In genomic region chr16:88632587-88632930, GRCh38 we compare ENCODE assay signal across 21 cellular contexts. TPM values are rescaled to one million over a fixed set of nuclear protein-coding genes. Genes with fewer than 3 reads are reported as not detected.
DNase-seq lines count a peak whose midpoint lies in the region; ATAC-seq and TF ChIP-seq lines count a peak whose summit lies in the region.
"Had no signal": no experiment of that assay in that cellular context is flagged by ENCODE, and none has a peak within 500 bp of the region (broad histone marks: within the 10 kb centered on the region; RNA-seq: fewer than 3 reads in every experiment).

No MANE protein-coding gene starts in this region.

- H3K4me3 Mint-ChIP-seq in natural killer cell = peak overlapping the region; percentile 4
- H3K4me3 Mint-ChIP-seq in natural killer cell treated with Interleukin-12 subunit alpha and Interleukin-12 subunit beta and Interleukin-15 and Interleukin-18, amount 100 ng/mL, for 72 hours = no peak overlapping the region
- H3K4me3 Mint-ChIP-seq in T-cell = peak overlapping the region in 2 of 3 donors; percentile 24 to 74
- peak overlapping the region; percentile 71 for H3K4me3 Mint-ChIP-seq in endothelial cell (ENCODE audit: unreplicated experiment)
- peak overlapping the region in 4 of 10 donors; percentile 2 to 40 (median 19) for H3K4me3 Mint-ChIP-seq in naive thymus-derived CD8-positive, alpha-beta T cell
- H3K4me3 Mint-ChIP-seq: CD14-positive monocyte had no signal

- POLR2A ChIA-PET in T-cell (lab: Charles Lee) = no interaction called here
- POLR2A ChIA-PET in naive thymus-derived CD8-positive, alpha-beta T cell (lab: Charles Lee) = interaction anchor here (0.7 to 1.6 kb wide), 5 partner anchors 13 to 73 kb away, joined by 3 to 11 read pairs (median 4); no protein-coding TSS in a partner anchor

- H3K9me3 Mint-ChIP-seq in natural killer cell (peaks cover 0 to 3% of the 10 kb centered on the region in 2 donors), T-cell (no peaks in the 10 kb centered on the region), endothelial cell (ENCODE audit: unreplicated experiment) (no peaks in the 10 kb centered on the region)
- no peaks in the 10 kb centered on the region for H3K9me3 Mint-ChIP-seq in natural killer cell treated with Interleukin-12 subunit alpha and Interleukin-12 subunit beta and Interleukin-15 and Interleukin-18, amount 100 ng/mL, for 72 hours
- H3K9me3 Mint-ChIP-seq in naive thymus-derived CD8-positive, alpha-beta T cell = peaks cover 0 to 2% (median 0%) of the 10 kb centered on the region in 9 donors

- intact Hi-C loops in natural killer cell (cut with micrococcal nuclease) = loop anchor here (10.0 kb wide), 1 partner anchor 58 kb away; the partner anchor contains the start of gene ZC3H18

- TF ChIP-seq CTCF in natural killer cell (IDR thresholded peaks at IDR 0.05) = no peak
- no peak for TF ChIP-seq CTCF in endothelial cell (IDR thresholded peaks at IDR 0.05; ENCODE audit: unreplicated experiment)

- CTCF ChIA-PET in T-cell (lab: Charles Lee) = interaction anchor here (0.6 to 0.7 kb wide), 2 partner anchors 617 to 761 kb away, joined by 4 to 10 read pairs; no protein-coding TSS in a partner anchor

- H3K27ac Mint-ChIP-seq in natural killer cell (peak overlapping the region; percentile 54 to 88), T-cell (peak overlapping the region in 1 of 2 donors; percentile 34), endothelial cell (ENCODE audit: unreplicated experiment) (no peak overlapping the region)
- H3K27ac Mint-ChIP-seq in natural killer cell treated with Interleukin-12 subunit alpha and Interleukin-12 subunit beta and Interleukin-15 and Interleukin-18, amount 100 ng/mL, for 72 hours = no peak overlapping the region
- H3K27ac Mint-ChIP-seq in naive thymus-derived CD8-positive, alpha-beta T cell = peak overlapping the region in 4 of 10 donors; percentile 45 to 58 (median 49)

- peaks cover 0 to 3% of the 10 kb centered on the region in 2 donors for H3K27me3 Mint-ChIP-seq in natural killer cell (ENCODE audit: low read depth in 2 of 2)
- no peaks in the 10 kb centered on the region for H3K27me3 Mint-ChIP-seq in natural killer cell treated with Interleukin-12 subunit alpha and Interleukin-12 subunit beta and Interleukin-15 and Interleukin-18, amount 100 ng/mL, for 72 hours
- H3K27me3 Mint-ChIP-seq in T-cell = peaks cover 4% of the 10 kb centered on the region in 2 donors
- peaks cover 18% of the 10 kb centered on the region for H3K27me3 Mint-ChIP-seq in endothelial cell (ENCODE audit: unreplicated experiment)
- peaks cover 0 to 6% (median 2%) of the 10 kb centered on the region in 5 donors for H3K27me3 Mint-ChIP-seq in naive thymus-derived CD8-positive, alpha-beta T cell

- DNase-seq in natural killer cell (no peak), T-cell (no peak), endothelial cell (ENCODE audit: low spot score) (no peak), H4 (ENCODE audit: low spot score) (no peak)
- no peak for DNase-seq in natural killer cell treated with Interleukin-12 subunit alpha and Interleukin-12 subunit beta and Interleukin-15 and Interleukin-18, amount 100 ng/mL, for 72 hours (ENCODE audit: low spot score)
- no peak for DNase-seq in stimulated activated CD4-positive, alpha-beta T cell treated with anti-CD3 and anti-CD28 coated beads, Interleukin-1b, Interleukin-23, amount 100 ng/mL, for 48 hours
- DNase-seq in naive thymus-derived CD8-positive, alpha-beta T cell = no peak
- DNase-seq: Calu3, DMS53, H7, MV-4-11, NCI-H187, NCI-H2107, NCI-H226, NCI-H524, NCI-H82, OCI-M1, SIG-M5 had no signal

- peaks cover 14 to 33% of the 10 kb centered on the region in 2 donors for H3K4me1 Mint-ChIP-seq in natural killer cell
- H3K4me1 Mint-ChIP-seq in natural killer cell treated with Interleukin-12 subunit alpha and Interleukin-12 subunit beta and Interleukin-15 and Interleukin-18, amount 100 ng/mL, for 72 hours (ENCODE audit: low read depth in 2 of 2) = peaks cover 17 to 22% of the 10 kb centered on the region in 2 donors
- peaks cover 12 to 30% (median 19%) of the 10 kb centered on the region in 3 donors for H3K4me1 Mint-ChIP-seq in T-cell
- H3K4me1 Mint-ChIP-seq in endothelial cell (ENCODE audit: unreplicated experiment) = peaks cover 3% of the 10 kb centered on the region
- peaks cover 7 to 30% (median 23%) of the 10 kb centered on the region in 4 donors for H3K4me1 Mint-ChIP-seq in naive thymus-derived CD8-positive, alpha-beta T cell

- H3K36me3 Mint-ChIP-seq in natural killer cell (no peaks in the 10 kb centered on the region), T-cell (peaks cover 14% of the 10 kb centered on the region), endothelial cell (ENCODE audit: low read depth, unreplicated experiment) (peaks cover 20% of the 10 kb centered on the region)
- H3K36me3 Mint-ChIP-seq in natural killer cell treated with Interleukin-12 subunit alpha and Interleukin-12 subunit beta and Interleukin-15 and Interleukin-18, amount 100 ng/mL, for 72 hours = no peaks in the 10 kb centered on the region
- peaks cover 0 to 33% (median 2%) of the 10 kb centered on the region in 3 donors for H3K36me3 Mint-ChIP-seq in naive thymus-derived CD8-positive, alpha-beta T cell

- ATAC-seq in natural killer cell = no peak
- no peak for ATAC-seq in natural killer cell treated with Interleukin-12 subunit alpha and Interleukin-12 subunit beta and Interleukin-15 and Interleukin-18, amount 100 ng/mL, for 72 hours
- ATAC-seq in T-cell (replicated peaks in 1 of 4) = no peak
- no peak for ATAC-seq in naive thymus-derived CD8-positive, alpha-beta T cell
- ATAC-seq: SK-N-SH treated with all-trans-retinoic acid at 6 μM for 48 hours had no signal

RNA-seq across cellular contexts. Expression of gene IL17C, which starts 5.8 kb away (rescaled TPM):
- total RNA-seq in natural killer cell = 1 to 10 TPM in 2 of 3 donors, under 1 TPM in 1; 0.61 to 3.0 (median 1.2) TPM
- 1 to 10 TPM in 1 of 2 donors, under 1 TPM in 1; 0.64 to 1.0 TPM for total RNA-seq in natural killer cell treated with Interleukin-12 subunit alpha and Interleukin-12 subunit beta and Interleukin-15 and Interleukin-18, amount 100 ng/mL, for 72 hours
- total RNA-seq in T-cell = under 1 TPM in 3 of 5 donors, not detected in 2; 0.35 to 0.93 (median 0.39) TPM
- total RNA-seq in endothelial cell (ENCODE audit: unreplicated experiment) = 0.26 TPM
- total RNA-seq in naive thymus-derived CD8-positive, alpha-beta T cell = under 1 TPM; 0.49 to 0.60 TPM
- under 1 TPM in 2 of 3 donors, not detected in 1; 0.16 to 0.69 TPM for polyA plus RNA-seq in naive thymus-derived CD8-positive, alpha-beta T cell
- not detected in 2 replicates for total RNA-seq in H4 (2014; rRNA removed; shearing (Covaris generic))
- total RNA-seq: Calu3, RPMI7951 had no signal
- polyA plus RNA-seq: CD14-positive monocyte had no signal

RNA-seq across cellular contexts. Expression of gene CYBA, which starts 18.3 kb away (rescaled TPM):
- total RNA-seq in natural killer cell = 1,000 to 10,000 TPM; 1,001 to 1,351 (median 1,051) TPM
- total RNA-seq in natural killer cell treated with Interleukin-12 subunit alpha and Interleukin-12 subunit beta and Interleukin-15 and Interleukin-18, amount 100 ng/mL, for 72 hours = 100 to 1,000 TPM; 268 to 386 TPM
- total RNA-seq in T-cell = 100 to 1,000 TPM; 271 to 456 (median 403) TPM
- 140 TPM for total RNA-seq in endothelial cell (ENCODE audit: unreplicated experiment)
- total RNA-seq in naive thymus-derived CD8-positive, alpha-beta T cell = 100 to 1,000 TPM; 231 to 235 TPM
- polyA plus RNA-seq in naive thymus-derived CD8-positive, alpha-beta T cell = 100 to 1,000 TPM; 625 to 787 (median 649) TPM
- not detected in 2 replicates for total RNA-seq in H4 (2014; rRNA removed; shearing (Covaris generic))

RNA-seq across cellular contexts. Expression of gene MVD, which starts 30.3 kb away (rescaled TPM):
- 100 to 1,000 TPM; 176 to 271 (median 185) TPM for total RNA-seq in natural killer cell
- 100 to 1,000 TPM in 1 of 2 donors, 10 to 100 TPM in 1; 77.2 to 124 TPM for total RNA-seq in natural killer cell treated with Interleukin-12 subunit alpha and Interleukin-12 subunit beta and Interleukin-15 and Interleukin-18, amount 100 ng/mL, for 72 hours
- 10 to 100 TPM; 52.3 to 81.4 (median 63.4) TPM for total RNA-seq in T-cell
- total RNA-seq in endothelial cell (ENCODE audit: unreplicated experiment) = 123 TPM
- 10 to 100 TPM; 40.2 to 42.7 TPM for total RNA-seq in naive thymus-derived CD8-positive, alpha-beta T cell
- polyA plus RNA-seq in naive thymus-derived CD8-positive, alpha-beta T cell = 10 to 100 TPM; 14.4 to 20.4 (median 18.5) TPM
- 28.1 and 41.5 TPM in 2 replicates for total RNA-seq in H4 (2014; rRNA removed; shearing (Covaris generic))

RNA-seq across cellular contexts. Expression of gene SNAI3, which starts 53.7 kb away (rescaled TPM):
- total RNA-seq in natural killer cell (1 to 10 TPM; 8.2 to 9.2 (median 8.4) TPM), T-cell (10 to 100 TPM in 3 of 5 donors, 1 to 10 TPM in 2; 5.2 to 20.4 (median 17.2) TPM), endothelial cell (ENCODE audit: unreplicated experiment) (2.6 TPM)
- 1 to 10 TPM in 1 of 2 donors, under 1 TPM in 1; 0.42 to 1.2 TPM for total RNA-seq in natural killer cell treated with Interleukin-12 subunit alpha and Interleukin-12 subunit beta and Interleukin-15 and Interleukin-18, amount 100 ng/mL, for 72 hours
- total RNA-seq in naive thymus-derived CD8-positive, alpha-beta T cell = 1 to 10 TPM; 2.3 to 2.5 TPM
- polyA plus RNA-seq in naive thymus-derived CD8-positive, alpha-beta T cell = 1 to 10 TPM; 3.3 to 6.1 (median 5.3) TPM
- 0.27 and 0.62 TPM in 2 replicates for total RNA-seq in H4 (2014; rRNA removed; shearing (Covaris generic))
- total RNA-seq: RPMI7951 had no signal

Comparison
In these comparisons a context has a peak if more than half of its experiments do, and no peak if none do; other contexts are left out.
1. H3K27ac Mint-ChIP-seq: peak in natural killer cell (2 of 2); none in natural killer cell treated with Interleukin-12 subunit alpha and Interleukin-12 subunit beta and Interleukin-15 and Interleukin-18, amount 100 ng/mL, for 72 hours (0 of 2) and endothelial cell (single experiment).
2. RNA of gene CYBA, which starts 18.3 kb away (total RNA-seq): 1,001 to 1,351 TPM in natural killer cell, 271 to 456 TPM in T-cell, 268 to 386 TPM in natural killer cell treated with Interleukin-12 subunit alpha and Interleukin-12 subunit beta and Interleukin-15 and Interleukin-18, amount 100 ng/mL, for 72 hours, 231 to 235 TPM in naive thymus-derived CD8-positive, alpha-beta T cell and 140 TPM in endothelial cell (single experiment); not detected in H4; every median in the first group is over 100 times any median in the second.